Comparison of ENCODE assay signal across 14 cellular contexts in genomic region chr1:226706664-226707063, GRCh38. TPM values are rescaled to one million over a fixed set of nuclear protein-coding genes. Genes with fewer than 3 reads are reported as not detected.
DNase-seq lines count a peak whose midpoint lies in the region; ATAC-seq and TF ChIP-seq lines count a peak whose summit lies in the region.
"Had no signal": no experiment of that assay in that cellular context is flagged by ENCODE, and none has a peak within 500 bp of the region (broad histone marks: within the 10 kb centered on the region; RNA-seq: fewer than 3 reads in every experiment).

No MANE protein-coding gene starts in this region.

- TF ChIP-seq POLR2A in gastrocnemius medialis (IDR thresholded peaks at IDR 0.05) = no peak

- no peak for TF ChIP-seq EP300 in SK-N-SH (IDR thresholded peaks at IDR 0.05; ENCODE audit: borderline replicate concordance in 1 of 2, low read depth in 1 of 2, low read length in 1 of 2)

- H3K9me2 ChIP-seq in SK-N-SH = no peaks in the 10 kb centered on the region
- no peaks in the 10 kb centered on the region for H3K9me2 ChIP-seq in Karpas-422 (replicated peaks; ENCODE audit: insufficient read depth, low read length)

- no peak for TF ChIP-seq CTCF in SK-N-SH (IDR thresholded peaks at IDR 0.05)
- TF ChIP-seq CTCF in gastrocnemius medialis (IDR thresholded peaks at IDR 0.05 in 4 of 5, conservative IDR thresholded peaks at IDR 0.05 in 1 of 5) = no peak

- no peaks in the 10 kb centered on the region for H3K9me3 ChIP-seq in SK-N-SH
- no peaks in the 10 kb centered on the region for H3K9me3 ChIP-seq in Karpas-422 (ENCODE audit: low read length)
- no peaks in the 10 kb centered on the region for H3K9me3 ChIP-seq in SJCRH30 (replicated peaks)
- H3K9me3 ChIP-seq in gastrocnemius medialis = no peaks in the 10 kb centered on the region
- no peaks in the 10 kb centered on the region for H3K9me3 ChIP-seq in MG63
- H3K9me3 ChIP-seq: A549, pancreas had no signal

- H3K4me3 ChIP-seq in SK-N-SH (ENCODE audit: low read depth in 2 of 2, low read length in 1 of 2) = no peak overlapping the region
- peak overlapping the region; percentile 28; the same call in 1 of the 2 replicates for H3K4me3 ChIP-seq in Karpas-422 (ENCODE audit: low read length)
- H3K4me3 ChIP-seq in SJCRH30 = no peak overlapping the region
- H3K4me3 ChIP-seq in gastrocnemius medialis = no peak overlapping the region
- no peak overlapping the region for H3K4me3 ChIP-seq in MG63
- H3K4me3 ChIP-seq: A549, pancreas had no signal

- no peak for TF ChIP-seq RAD21 in SK-N-SH (IDR thresholded peaks at IDR 0.05; ENCODE audit: low read length)

- DNase-seq in SK-N-SH = peak; percentile 57
- no peak for DNase-seq in Karpas-422
- peak; percentile 78 to 81 for DNase-seq in SJCRH30
- DNase-seq in gastrocnemius medialis = no peak
- no peak for DNase-seq in NOMO-1 treated with dmso at 0.1 percent for 144 hours (lab: John Stamatoyannopoulos, UW; ENCODE audit: unreplicated experiment)
- no peak for DNase-seq in NCI-H2029 (lab: John Stamatoyannopoulos, UW)
- DNase-seq in MG63 = no peak
- DNase-seq: activated gamma-delta T cell, left cardiac atrium, NCI-H2107, OCI-M1, pancreas had no signal

- no peak for ATAC-seq in SK-N-SH treated with all-trans-retinoic acid at 6 μM for 48 hours
- ATAC-seq in gastrocnemius medialis = no peak
- ATAC-seq: A549, left cardiac atrium, pancreas had no signal

- H3K27me3 ChIP-seq in SK-N-SH (ENCODE audit: insufficient read depth) = no peaks in the 10 kb centered on the region
- no peaks in the 10 kb centered on the region for H3K27me3 ChIP-seq in Karpas-422 (ENCODE audit: low read length)
- H3K27me3 ChIP-seq in SJCRH30 = no peaks in the 10 kb centered on the region
- no peaks in the 10 kb centered on the region for H3K27me3 ChIP-seq in gastrocnemius medialis
- H3K27me3 ChIP-seq in MG63 = no peaks in the 10 kb centered on the region
- H3K27me3 ChIP-seq: pancreas had no signal

- H3K36me3 ChIP-seq in SK-N-SH (replicated peaks in 1 of 2; ENCODE audit: control insufficient read depth in 1 of 2, insufficient read depth in 2 of 2, low read length in 1 of 2) (no peaks in the 10 kb centered on the region), Karpas-422 (ENCODE audit: insufficient read depth, low read length) (peaks cover 40% of the 10 kb centered on the region), SJCRH30 (no peaks in the 10 kb centered on the region), gastrocnemius medialis (no peaks in the 10 kb centered on the region), MG63 (no peaks in the 10 kb centered on the region; the same call in 1 of the 2 replicates)
- H3K36me3 ChIP-seq: pancreas had no signal

- WGBS in SK-N-SH (ENCODE audit: low lambda C conversion rate) = 71% methylated on average over 4 of the region's 4 CpGs

- H3F3A ChIP-seq in SK-N-SH (replicated peaks; ENCODE audit: insufficient read depth) = peaks cover 7% of the 10 kb centered on the region

- intact Hi-C loops in gastrocnemius medialis (cut with DNase I; ENCODE audit: low total_unique reads) = no loop called here

- no peak overlapping the region for H3K4me2 ChIP-seq in SK-N-SH
- peak overlapping the region; percentile 76 for H3K4me2 ChIP-seq in Karpas-422 (ENCODE audit: low read depth, low read length, poor library complexity, severe bottlenecking)
- H3K4me2 ChIP-seq: A549 had no signal

- H3K9ac ChIP-seq in SK-N-SH = no peak overlapping the region
- H3K9ac ChIP-seq in Karpas-422 (ENCODE audit: low read length) = peak overlapping the region; percentile 20; the same call in 1 of the 2 replicates

- H3K27ac ChIP-seq in SK-N-SH (ENCODE audit: low read depth in 2 of 2, low read length in 1 of 2) (no peak overlapping the region; a peak in 1 of 4 replicates), Karpas-422 (ENCODE audit: low read length) (no peak overlapping the region; the same call in 1 of the 2 replicates), SJCRH30 (peak overlapping the region; percentile 45), gastrocnemius medialis (peak overlapping the region in 3 of 4 donors; percentile 29 to 36 (median 33))
- H3K27ac ChIP-seq: A549, pancreas had no signal

- in situ Hi-C loops in gastrocnemius medialis (cut with MboI; ENCODE audit: low sequenced_read_pairs in 4 of 4) = no loop called here

- H4K20me1 ChIP-seq in SK-N-SH (ENCODE audit: insufficient read depth) (no peaks in the 10 kb centered on the region), Karpas-422 (ENCODE audit: insufficient read depth, low read depth, low read length) (peaks cover 88% of the 10 kb centered on the region)

- H3K4me1 ChIP-seq in SK-N-SH (ENCODE audit: control insufficient read depth in 1 of 2, insufficient read depth in 2 of 2, low read depth in 1 of 2, low read length in 1 of 2) (peaks cover 13 to 24% of the 10 kb centered on the region in 2 experiments), Karpas-422 (ENCODE audit: low read length) (peaks cover 100% of the 10 kb centered on the region), SJCRH30 (peaks cover 54% of the 10 kb centered on the region), gastrocnemius medialis (peaks cover 41 to 51% of the 10 kb centered on the region in 2 donors)

- H2AFZ ChIP-seq in SK-N-SH (ENCODE audit: low read depth) (no peak overlapping the region), Karpas-422 (ENCODE audit: low read length) (no peak overlapping the region)

- CTCF ChIA-PET in SK-N-SH (lab: Yijun Ruan, JAX) = interaction anchor here (1.0 kb wide), 1 partner anchor 81 kb away, joined by 3 read pairs; no protein-coding TSS in a partner anchor

- POLR2A ChIA-PET in SK-N-SH (lab: Yijun Ruan, JAX) = no interaction called here

- no peaks in the 10 kb centered on the region for H3K79me2 ChIP-seq in SK-N-SH (ENCODE audit: insufficient read depth)
- peaks cover 94% of the 10 kb centered on the region for H3K79me2 ChIP-seq in Karpas-422 (ENCODE audit: low read length)

TF ChIP-seq in SK-N-SH, 30 proteins besides CTCF, POLR2A, EP300 and RAD21 (continues in another document):
- TF ChIP-seq FOSL2 (IDR thresholded peaks at IDR 0.05; ENCODE audit: borderline replicate concordance, low read depth) (no peak), RCOR1 (IDR thresholded peaks at IDR 0.05; ENCODE audit: low read length) (no peak), NRF1 (IDR thresholded peaks at IDR 0.05; ENCODE audit: low read depth, low read length) (no peak), GATA2 (CRISPR knock-in tag; IDR thresholded peaks at IDR 0.05) (no peak), PBX3 (IDR thresholded peaks at IDR 0.05) (no peak), RXRA (IDR thresholded peaks at IDR 0.05; ENCODE audit: borderline replicate concordance, low read depth) (no peak), IRF3 (IDR thresholded peaks at IDR 0.05; ENCODE audit: low read depth, low read length) (no peak)

TF ChIP-seq in SK-N-SH treated with all-trans-retinoic acid at 6 μM for 48 hours, 23 proteins besides CTCF, POLR2A, EP300 and RAD21:
- TF ChIP-seq ARNTL (CRISPR knock-in tag; IDR thresholded peaks at IDR 0.05; ENCODE audit: borderline replicate concordance, low read depth) = no peak
- TF ChIP-seq OSR1 (CRISPR knock-in tag; IDR thresholded peaks at IDR 0.05) = no peak
- TF ChIP-seq SNAI2 (CRISPR knock-in tag; IDR thresholded peaks at IDR 0.05) = no peak

RNA-seq across cellular contexts. Expression of gene ITPKB, which starts 32.4 kb away (rescaled TPM):
- 1.8 and 2.4 TPM in 2 replicates for polyA plus RNA-seq in SK-N-SH (2012; rRNA removed)
- polyA plus RNA-seq in SK-N-SH (2012; cell fraction: cytosol; rRNA removed) = 1.0 and 1.7 TPM in 2 replicates
- polyA plus RNA-seq in SK-N-SH (2012; cell fraction: nucleus; rRNA removed) = 3.5 and 3.6 TPM in 2 replicates
- total RNA-seq in Karpas-422 (2014; rRNA removed; shearing (Covaris generic); ENCODE audit: low replicate concordance) = 79.0 and 132 TPM in 2 replicates
- 22.5 and 23.2 TPM in 2 replicates for total RNA-seq in SJCRH30 (2014; rRNA removed; shearing (Covaris generic))
- total RNA-seq in gastrocnemius medialis = 10 to 100 TPM in 1 of 4 donors, 1 to 10 TPM in 3; 7.1 to 13.9 (median 7.8) TPM
- total RNA-seq in MG63 (2014; rRNA removed; shearing (Covaris generic); ENCODE audit: low replicate concordance) = 14.7 and 19.0 TPM in 2 replicates

Comparison
In these comparisons a context has a peak if more than half of its experiments do, and no peak if none do; other contexts are left out.
1. DNase-seq: peak in SK-N-SH (single experiment) and SJCRH30 (2 of 2); none in Karpas-422 (single experiment), gastrocnemius medialis (0 of 2), NOMO-1 treated with dmso at 0.1 percent for 144 hours (single experiment), NCI-H2029 (single experiment) and MG63 (single experiment).
2. H3K27ac ChIP-seq: peak in SJCRH30 (single experiment) and gastrocnemius medialis (3 of 4); none in SK-N-SH (0 of 2) and Karpas-422 (single experiment).